In the genomic region with DNA sequence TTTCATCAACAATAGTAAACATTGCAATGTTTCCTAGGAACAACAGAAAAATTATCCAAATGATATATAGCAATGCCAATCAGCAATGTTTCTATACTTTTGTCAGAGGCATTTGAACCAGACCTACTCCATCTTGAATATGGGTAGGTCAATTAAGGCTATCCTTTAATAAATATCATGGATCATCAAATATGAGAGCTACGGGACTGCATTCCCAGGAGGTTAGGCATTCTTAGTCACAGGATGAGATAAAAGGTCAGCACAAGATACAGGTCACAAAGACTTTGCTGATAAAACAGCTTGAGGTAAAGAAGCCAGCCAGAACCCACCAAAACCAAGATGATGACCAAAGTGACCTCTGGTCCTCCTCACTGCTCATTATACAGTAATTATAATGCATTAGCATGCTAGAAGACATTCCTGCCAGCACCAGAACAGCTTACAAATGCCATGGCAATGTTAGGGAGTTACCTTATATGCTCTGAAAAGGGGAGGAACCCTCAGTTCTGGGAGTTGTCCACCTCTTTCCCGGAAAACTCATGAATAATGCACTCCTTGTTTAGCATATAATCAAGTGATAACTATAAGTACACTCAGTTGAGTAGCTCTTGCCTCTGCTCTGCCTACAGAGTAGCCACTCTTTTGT, we compare ENCODE assay signal across 1 cellular context.
TF ChIP-seq lines count a peak whose summit lies in the region.

No MANE protein-coding gene starts in this region.

TF ChIP-seq in K562, 482 proteins besides CTCF, POLR2A, EP300 and RAD21 (continued from another document and continues in another):
- peak; percentile 39; the same call in 1 of the 2 replicates for TF ChIP-seq TFE3 (CRISPR knock-in tag; IDR thresholded peaks at IDR 0.05)
- TF ChIP-seq, protein P1, sequence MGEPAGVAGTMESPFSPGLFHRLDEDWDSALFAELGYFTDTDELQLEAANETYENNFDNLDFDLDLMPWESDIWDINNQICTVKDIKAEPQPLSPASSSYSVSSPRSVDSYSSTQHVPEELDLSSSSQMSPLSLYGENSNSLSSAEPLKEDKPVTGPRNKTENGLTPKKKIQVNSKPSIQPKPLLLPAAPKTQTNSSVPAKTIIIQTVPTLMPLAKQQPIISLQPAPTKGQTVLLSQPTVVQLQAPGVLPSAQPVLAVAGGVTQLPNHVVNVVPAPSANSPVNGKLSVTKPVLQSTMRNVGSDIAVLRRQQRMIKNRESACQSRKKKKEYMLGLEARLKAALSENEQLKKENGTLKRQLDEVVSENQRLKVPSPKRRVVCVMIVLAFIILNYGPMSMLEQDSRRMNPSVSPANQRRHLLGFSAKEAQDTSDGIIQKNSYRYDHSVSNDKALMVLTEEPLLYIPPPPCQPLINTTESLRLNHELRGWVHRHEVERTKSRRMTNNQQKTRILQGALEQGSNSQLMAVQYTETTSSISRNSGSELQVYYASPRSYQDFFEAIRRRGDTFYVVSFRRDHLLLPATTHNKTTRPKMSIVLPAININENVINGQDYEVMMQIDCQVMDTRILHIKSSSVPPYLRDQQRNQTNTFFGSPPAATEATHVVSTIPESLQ (CRISPR knock-in tag; IDR thresholded peaks at IDR 0.05), result 0 out of 2 replicates have a peak, but pooled peaks have one; percentile 62
- TF ChIP-seq, protein P2, sequence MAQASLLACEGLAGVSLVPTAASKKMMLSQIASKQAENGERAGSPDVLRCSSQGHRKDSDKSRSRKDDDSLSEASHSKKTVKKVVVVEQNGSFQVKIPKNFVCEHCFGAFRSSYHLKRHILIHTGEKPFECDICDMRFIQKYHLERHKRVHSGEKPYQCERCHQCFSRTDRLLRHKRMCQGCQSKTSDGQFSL (CRISPR knock-in tag; IDR thresholded peaks at IDR 0.05), result no peak
- TF ChIP-seq, protein P2 (tag; IDR thresholded peaks at IDR 0.05), result peak in 1 of 2 experiments; percentile 95; a peak in 2 of 4 replicates
- TF ChIP-seq, protein P3, sequence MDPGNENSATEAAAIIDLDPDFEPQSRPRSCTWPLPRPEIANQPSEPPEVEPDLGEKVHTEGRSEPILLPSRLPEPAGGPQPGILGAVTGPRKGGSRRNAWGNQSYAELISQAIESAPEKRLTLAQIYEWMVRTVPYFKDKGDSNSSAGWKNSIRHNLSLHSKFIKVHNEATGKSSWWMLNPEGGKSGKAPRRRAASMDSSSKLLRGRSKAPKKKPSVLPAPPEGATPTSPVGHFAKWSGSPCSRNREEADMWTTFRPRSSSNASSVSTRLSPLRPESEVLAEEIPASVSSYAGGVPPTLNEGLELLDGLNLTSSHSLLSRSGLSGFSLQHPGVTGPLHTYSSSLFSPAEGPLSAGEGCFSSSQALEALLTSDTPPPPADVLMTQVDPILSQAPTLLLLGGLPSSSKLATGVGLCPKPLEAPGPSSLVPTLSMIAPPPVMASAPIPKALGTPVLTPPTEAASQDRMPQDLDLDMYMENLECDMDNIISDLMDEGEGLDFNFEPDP (CRISPR knock-in tag; IDR thresholded peaks at IDR 0.05), result peak; percentile 76; the same call in 1 of the 2 replicates
- TF ChIP-seq ZNF212 (CRISPR knock-in tag; IDR thresholded peaks at IDR 0.05), result no peak
- no peak for TF ChIP-seq PHB2 (IDR thresholded peaks at IDR 0.05; ENCODE audit: low read depth)
- TF ChIP-seq PREB (CRISPR knock-in tag; IDR thresholded peaks at IDR 0.05), result no peak
- peak; percentile 84; the same call in 1 of the 2 replicates for TF ChIP-seq HSF4 (CRISPR knock-in tag; IDR thresholded peaks at IDR 0.05; ENCODE audit: borderline replicate concordance)
- TF ChIP-seq, protein P4, sequence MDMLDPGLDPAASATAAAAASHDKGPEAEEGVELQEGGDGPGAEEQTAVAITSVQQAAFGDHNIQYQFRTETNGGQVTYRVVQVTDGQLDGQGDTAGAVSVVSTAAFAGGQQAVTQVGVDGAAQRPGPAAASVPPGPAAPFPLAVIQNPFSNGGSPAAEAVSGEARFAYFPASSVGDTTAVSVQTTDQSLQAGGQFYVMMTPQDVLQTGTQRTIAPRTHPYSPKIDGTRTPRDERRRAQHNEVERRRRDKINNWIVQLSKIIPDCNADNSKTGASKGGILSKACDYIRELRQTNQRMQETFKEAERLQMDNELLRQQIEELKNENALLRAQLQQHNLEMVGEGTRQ (CRISPR knock-in tag; IDR thresholded peaks at IDR 0.05), result no peak
- peak in 1 of 3 experiments; percentile 66; a peak in 1 of 6 replicates for TF ChIP-seq ZBTB11 (CRISPR knock-in tag; IDR thresholded peaks at IDR 0.05)
- TF ChIP-seq PTTG1 (tag; IDR thresholded peaks at IDR 0.05; ENCODE audit: low read depth), result peak; percentile 96
- TF ChIP-seq PKNOX1 (IDR thresholded peaks at IDR 0.05), result no peak; the same call in 1 of the 2 replicates
- 0 out of 2 replicates have a peak, but pooled peaks have one; percentile 45 for TF ChIP-seq GATAD2B (IDR thresholded peaks at IDR 0.05; ENCODE audit: borderline replicate concordance)
- peak; percentile 90 for TF ChIP-seq CXXC5 (CRISPR knock-in tag; IDR thresholded peaks at IDR 0.05)
- TF ChIP-seq, protein P5, sequence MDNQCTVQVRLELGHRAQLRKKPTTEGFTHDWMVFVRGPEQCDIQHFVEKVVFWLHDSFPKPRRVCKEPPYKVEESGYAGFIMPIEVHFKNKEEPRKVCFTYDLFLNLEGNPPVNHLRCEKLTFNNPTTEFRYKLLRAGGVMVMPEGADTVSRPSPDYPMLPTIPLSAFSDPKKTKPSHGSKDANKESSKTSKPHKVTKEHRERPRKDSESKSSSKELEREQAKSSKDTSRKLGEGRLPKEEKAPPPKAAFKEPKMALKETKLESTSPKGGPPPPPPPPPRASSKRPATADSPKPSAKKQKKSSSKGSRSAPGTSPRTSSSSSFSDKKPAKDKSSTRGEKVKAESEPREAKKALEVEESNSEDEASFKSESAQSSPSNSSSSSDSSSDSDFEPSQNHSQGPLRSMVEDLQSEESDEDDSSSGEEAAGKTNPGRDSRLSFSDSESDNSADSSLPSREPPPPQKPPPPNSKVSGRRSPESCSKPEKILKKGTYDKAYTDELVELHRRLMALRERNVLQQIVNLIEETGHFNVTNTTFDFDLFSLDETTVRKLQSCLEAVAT (IDR thresholded peaks at IDR 0.05), result no peak
- TF ChIP-seq TEAD1 (CRISPR knock-in tag; IDR thresholded peaks at IDR 0.05), result peak in 1 of 2 experiments; percentile 91; a peak in 2 of 4 replicates
- TF ChIP-seq TARDBP (IDR thresholded peaks at IDR 0.05), result no peak
- TF ChIP-seq KDM2B (CRISPR knock-in tag; IDR thresholded peaks at IDR 0.05), result no peak
- TF ChIP-seq ARID3B (CRISPR knock-in tag; IDR thresholded peaks at IDR 0.05; ENCODE audit: borderline replicate concordance), result no peak; the same call in 1 of the 2 replicates
- TF ChIP-seq DMBX1 (CRISPR knock-in tag; IDR thresholded peaks at IDR 0.05; ENCODE audit: borderline replicate concordance), result peak; percentile 99
- TF ChIP-seq, protein P6, sequence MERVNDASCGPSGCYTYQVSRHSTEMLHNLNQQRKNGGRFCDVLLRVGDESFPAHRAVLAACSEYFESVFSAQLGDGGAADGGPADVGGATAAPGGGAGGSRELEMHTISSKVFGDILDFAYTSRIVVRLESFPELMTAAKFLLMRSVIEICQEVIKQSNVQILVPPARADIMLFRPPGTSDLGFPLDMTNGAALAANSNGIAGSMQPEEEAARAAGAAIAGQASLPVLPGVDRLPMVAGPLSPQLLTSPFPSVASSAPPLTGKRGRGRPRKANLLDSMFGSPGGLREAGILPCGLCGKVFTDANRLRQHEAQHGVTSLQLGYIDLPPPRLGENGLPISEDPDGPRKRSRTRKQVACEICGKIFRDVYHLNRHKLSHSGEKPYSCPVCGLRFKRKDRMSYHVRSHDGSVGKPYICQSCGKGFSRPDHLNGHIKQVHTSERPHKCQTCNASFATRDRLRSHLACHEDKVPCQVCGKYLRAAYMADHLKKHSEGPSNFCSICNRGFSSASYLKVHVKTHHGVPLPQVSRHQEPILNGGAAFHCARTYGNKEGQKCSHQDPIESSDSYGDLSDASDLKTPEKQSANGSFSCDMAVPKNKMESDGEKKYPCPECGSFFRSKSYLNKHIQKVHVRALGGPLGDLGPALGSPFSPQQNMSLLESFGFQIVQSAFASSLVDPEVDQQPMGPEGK (CRISPR knock-in tag; IDR thresholded peaks at IDR 0.05; ENCODE audit: borderline replicate concordance), result no peak
- TF ChIP-seq ESRRA (IDR thresholded peaks at IDR 0.05; ENCODE audit: borderline replicate concordance, low read depth), result peak; percentile 77
- TF ChIP-seq PBX2 (CRISPR knock-in tag; IDR thresholded peaks at IDR 0.05; ENCODE audit: low read depth), result no peak
- TF ChIP-seq PBX2 (tag; conservative IDR thresholded peaks at IDR 0.05; ENCODE audit: low read depth), result peak; percentile 77
- TF ChIP-seq ZNF121 (CRISPR knock-in tag; conservative IDR thresholded peaks at IDR 0.05), result no peak
- TF ChIP-seq ZNF444 (CRISPR knock-in tag; IDR thresholded peaks at IDR 0.05), result peak; percentile 76; the same call in 1 of the 2 replicates
- 0 out of 2 replicates have a peak, but pooled peaks have one; percentile 37 for TF ChIP-seq NCOA1 (IDR thresholded peaks at IDR 0.05; ENCODE audit: low read depth)
- peak; percentile 82 for TF ChIP-seq FOSL1 (tag; conservative IDR thresholded peaks at IDR 0.05)
